12 cellular contexts compared by ENCODE assay signal in the genomic region with DNA sequence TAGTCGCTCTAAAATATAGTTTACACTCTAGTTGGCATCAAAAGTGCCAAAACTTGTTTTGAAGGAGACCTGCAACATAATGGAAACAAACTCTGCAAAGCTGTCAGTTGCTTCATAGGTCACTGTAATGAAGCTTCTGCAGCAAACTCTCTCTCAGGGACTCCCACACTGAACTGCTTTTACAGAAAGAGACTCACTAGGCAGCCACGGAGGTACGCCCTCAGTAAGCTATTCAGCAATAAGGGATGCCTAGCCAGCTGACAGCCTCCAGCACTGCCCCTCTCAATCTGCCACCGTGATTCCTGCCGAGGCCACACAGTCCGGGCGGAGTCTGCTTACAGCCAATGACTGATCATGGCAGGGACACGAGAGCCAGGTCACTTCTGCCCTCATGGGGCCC. TPM values are rescaled to one million over a fixed set of nuclear protein-coding genes. Genes with fewer than 3 reads are reported as not detected.
DNase-seq lines count a peak whose midpoint lies in the region; ATAC-seq, FAIRE-seq and TF ChIP-seq lines count a peak whose summit lies in the region.
"Had no signal": no experiment of that assay in that cellular context is flagged by ENCODE, and none has a peak within 500 bp of the region (broad histone marks: within the 10 kb centered on the region; RNA-seq: fewer than 3 reads in every experiment).

No MANE protein-coding gene starts in this region.

- H3K4me1 ChIP-seq in esophagus (ENCODE audit: control insufficient read depth in 2 of 2, insufficient read depth in 2 of 2, low read length in 1 of 2): no peaks in the 10 kb centered on the region
- no peaks in the 10 kb centered on the region for H3K4me1 ChIP-seq in lung (ENCODE audit: control insufficient read depth in 2 of 2, insufficient read depth in 2 of 2, low read length in 2 of 2)

- no peaks in the 10 kb centered on the region for H3K27me3 ChIP-seq in esophagus (ENCODE audit: control insufficient read depth in 1 of 2, insufficient read depth in 2 of 2, low read length in 2 of 2)
- no peaks in the 10 kb centered on the region for H3K27me3 ChIP-seq in lung (ENCODE audit: control insufficient read depth, insufficient read depth)

- DNase-seq in D721Med (ENCODE audit: insufficient read length, low spot score): no peak
- DNase-seq in NCI-H69 (lab: John Stamatoyannopoulos, UW): peak; percentile 81
- peak; percentile 52 for DNase-seq in lung (ENCODE audit: low spot score)
- no peak for DNase-seq in NCI-H526 (lab: John Stamatoyannopoulos, UW)
- DNase-seq in H54 (ENCODE audit: insufficient read length, low spot score): no peak
- no peak for DNase-seq in NCI-H1930 (lab: John Stamatoyannopoulos, UW)
- DNase-seq: naive B cell, NCI-H1105 had no signal

- peaks cover 0 to 3% of the 10 kb centered on the region in 2 donors for H3K9me3 ChIP-seq in esophagus (ENCODE audit: control insufficient read depth in 2 of 2, insufficient read depth in 1 of 2, low read depth in 1 of 2, low read length in 1 of 2)
- peaks cover 2 to 9% of the 10 kb centered on the region in 2 donors for H3K9me3 ChIP-seq in lung (ENCODE audit: control insufficient read depth in 2 of 2, insufficient read depth in 1 of 2, low read length in 1 of 2)

- H3K27ac ChIP-seq in esophagus (ENCODE audit: low read depth in 2 of 2, low read length in 1 of 2): peak overlapping the region; percentile 66 to 74
- peak overlapping the region in 1 of 2 donors; percentile 9 for H3K27ac ChIP-seq in lung (ENCODE audit: low read depth in 1 of 2, low read length in 1 of 2)
- H3K27ac ChIP-seq: SK-N-MC had no signal

- no peak for TF ChIP-seq POLR2A in H54 (IDR thresholded peaks at IDR 0.05; ENCODE audit: low read depth, low read length)

- WGBS in esophagus, 2 donors: 32 to 40% methylated on average over 8 of the region's 8 CpGs
- WGBS in lung, 2 donors: 42 to 61% methylated on average over 8 of the region's 8 CpGs

- TF ChIP-seq CTCF in D721Med (IDR thresholded peaks at IDR 0.05; ENCODE audit: insufficient read depth, missing control alignments): no peak
- no peak for TF ChIP-seq CTCF in lung (IDR thresholded peaks at IDR 0.05; ENCODE audit: control extremely low read depth, extremely low read depth)

- ATAC-seq in lung (ENCODE audit: insufficient read depth, low FRiP score) (peak; percentile 33), GM18873 (IDR thresholded peaks at IDR 0.05; ENCODE audit: low FRiP score, unreplicated experiment) (no peak)
- ATAC-seq: stimulated activated effector memory CD8-positive, alpha-beta T cell treated with anti-CD3 and anti-CD28 coated beads, Interleukin-12 subunit alpha, Interleukin-12 subunit beta, amount 100 ng/mL, for 72 hours had no signal

- H3K36me3 ChIP-seq in esophagus (ENCODE audit: control insufficient read depth in 2 of 2, insufficient read depth in 2 of 2, low read length in 1 of 2): no peaks in the 10 kb centered on the region
- H3K36me3 ChIP-seq in lung (ENCODE audit: control insufficient read depth in 2 of 2, insufficient read depth in 2 of 2, low read length in 2 of 2): no peaks in the 10 kb centered on the region

- peak; percentile 41 for FAIRE-seq in D721Med (lab: Jason Lieb, UNC)
- FAIRE-seq in H54 (lab: Jason Lieb, UNC): no peak

- H3K4me3 ChIP-seq in esophagus (ENCODE audit: low read depth in 1 of 2, low read length in 2 of 2): no peak overlapping the region
- H3K4me3 ChIP-seq in lung: no peak overlapping the region
- H3K4me3 ChIP-seq: SK-N-MC had no signal

RNA-seq across cellular contexts. Expression of a gene that starts 51.1 kb away (rescaled TPM):
- polyA plus RNA-seq in esophagus (1 to 10 TPM in 1 of 2 donors, under 1 TPM in 1; 0.75 to 1.2 TPM), lung (10 to 100 TPM; 10.3 to 16.0 TPM)
- 100 to 1,000 TPM in 1 of 2 donors, 10 to 100 TPM in 1; 40.2 to 108 TPM for total RNA-seq in lung

Comparison
In these comparisons a context has a peak if more than half of its experiments do, and no peak if none do; other contexts are left out.
1. DNase-seq: peak in NCI-H69 (single experiment) and lung (single experiment); none in D721Med (single experiment), NCI-H526 (0 of 2), H54 (single experiment) and NCI-H1930 (0 of 2).
2. RNA of a gene that starts 51.1 kb away (polyA plus RNA-seq): 10.3 to 16.0 TPM in lung; 0.75 to 1.2 TPM in esophagus; every median in the first group is over 4 times any median in the second.